ENCODE assay signal across 18 cellular contexts in the genomic region with DNA sequence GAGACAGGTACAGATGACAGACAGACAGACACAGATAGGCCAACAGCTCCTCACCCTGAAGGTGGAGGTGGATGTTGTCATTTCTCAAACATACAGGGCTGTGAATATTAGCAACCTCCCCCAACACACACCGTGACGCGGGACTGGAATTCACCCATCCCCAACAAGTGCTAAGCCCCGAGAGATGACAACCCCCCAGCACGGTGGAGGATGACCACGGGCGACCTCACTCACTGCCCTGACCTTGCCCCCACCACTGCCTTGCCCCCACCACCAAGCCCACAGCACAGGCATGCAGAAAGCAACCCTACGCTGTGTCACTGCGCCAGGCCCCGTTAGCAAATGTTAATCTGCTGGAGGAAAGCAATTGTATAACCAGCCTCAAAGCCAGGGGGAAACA. TPM values are rescaled to one million over a fixed set of nuclear protein-coding genes. Genes with fewer than 3 reads are reported as not detected.
DNase-seq lines count a peak whose midpoint lies in the region; ATAC-seq and TF ChIP-seq lines count a peak whose summit lies in the region.
"Had no signal": no experiment of that assay in that cellular context is flagged by ENCODE, and none has a peak within 500 bp of the region (broad histone marks: within the 10 kb centered on the region; RNA-seq: fewer than 3 reads in every experiment).

No MANE protein-coding gene starts in this region.

- H4K91ac ChIP-seq in neuronal stem cell (ENCODE audit: low read depth, low read length, poor library complexity) = no peak overlapping the region

- no peak for TF ChIP-seq CTCF in RWPE1 (conservative IDR thresholded peaks at IDR 0.05; ENCODE audit: low read depth)
- no peak for TF ChIP-seq CTCF in upper lobe of right lung (IDR thresholded peaks at IDR 0.05)

- intact Hi-C loops in upper lobe of right lung (cut with DNase I) = no loop called here

- TF ChIP-seq POLR2A in GM18505 (IDR thresholded peaks at IDR 0.05; ENCODE audit: borderline replicate concordance, extremely low read depth, insufficient read depth, insufficient read length) = no peak

- peaks cover 9% of the 10 kb centered on the region for H3K79me1 ChIP-seq in neuronal stem cell (ENCODE audit: low read depth, low read length)

- peaks cover 0 to 5% of the 10 kb centered on the region in 2 donors for H3K36me3 ChIP-seq in neuronal stem cell (replicated peaks in 1 of 2; ENCODE audit: control insufficient read depth in 2 of 2, insufficient read depth in 2 of 2, low read length in 2 of 2)
- no peaks in the 10 kb centered on the region for H3K36me3 ChIP-seq in upper lobe of right lung
- H3K36me3 ChIP-seq: BE2C had no signal

- H3K9me3 ChIP-seq in neuronal stem cell (replicated peaks in 1 of 2; ENCODE audit: control insufficient read depth in 2 of 2, insufficient read depth in 1 of 2, low read depth in 1 of 2, low read length in 2 of 2) (peaks cover 0 to 9% of the 10 kb centered on the region in 2 donors), upper lobe of right lung (no peaks in the 10 kb centered on the region)
- H3K9me3 ChIP-seq: A549, BE2C had no signal

- WGBS in neuronal stem cell (ENCODE audit: extremely low coverage in 2 of 2, insufficient read length in 2 of 2, insufficient replicate concordance in 1 of 2), 2 donors = no CpG with 5 or more reads among the region's 10 CpGs

- H3K4me3 ChIP-seq in neuronal stem cell (ENCODE audit: low read length in 2 of 2) (no peak overlapping the region), upper lobe of right lung (no peak overlapping the region)
- H3K4me3 ChIP-seq: A549 had no signal

- no peak overlapping the region for H4K8ac ChIP-seq in neuronal stem cell (ENCODE audit: low read depth, low read length)

- H2AFZ ChIP-seq in neuronal stem cell (ENCODE audit: low read length) = no peak overlapping the region

- no peak for DNase-seq in RWPE1 (ENCODE audit: low spot score)
- DNase-seq in epithelial cell of prostate (ENCODE audit: low read depth, low spot score) = no peak
- no peak for DNase-seq in neuronal stem cell (ENCODE audit: low spot score)
- peak; percentile 58 for DNase-seq in upper lobe of right lung
- DNase-seq in NCI-H2171 (lab: John Stamatoyannopoulos, UW) = no peak
- no peak for DNase-seq in retina
- DNase-seq: BE2C; CD4-positive, alpha-beta memory T cell; COR-L47; DMS153; DMS79 treated with DMSO at 0.1 percent for 48 hours; EL had no signal

- no peak overlapping the region for H3K9ac ChIP-seq in neuronal stem cell (ENCODE audit: low read depth, low read length, poor library complexity)

- no peak overlapping the region for H2BK12ac ChIP-seq in neuronal stem cell (ENCODE audit: low read length)

- no peak overlapping the region for H2BK120ac ChIP-seq in neuronal stem cell (ENCODE audit: low read depth, low read length)

- peak overlapping the region; percentile 91 for H2BK15ac ChIP-seq in neuronal stem cell (ENCODE audit: low read length)

- no peak overlapping the region for H3K23ac ChIP-seq in neuronal stem cell (ENCODE audit: low read depth, low read length, poor library complexity)

- H3K27me3 ChIP-seq in neuronal stem cell (ENCODE audit: control insufficient read depth in 3 of 3, insufficient read depth in 3 of 3, low read depth in 1 of 3, low read length in 3 of 3) (peaks cover 0 to 6% (median 0%) of the 10 kb centered on the region in 3 experiments), upper lobe of right lung (no peaks in the 10 kb centered on the region)
- H3K27me3 ChIP-seq: BE2C had no signal

- CTCF ChIA-PET in RWPE1 (lab: Yijun Ruan, JAX) = interaction anchor here (0.5 to 1.0 kb wide), 2 partner anchors 12 to 19 kb away, joined by 3 to 4 read pairs; no protein-coding TSS in a partner anchor

- no peak overlapping the region for H3K4me2 ChIP-seq in neuronal stem cell (ENCODE audit: insufficient read depth, low read length, poor library complexity, severe bottlenecking)
- H3K4me2 ChIP-seq: A549 had no signal

- no peak overlapping the region for H2BK5ac ChIP-seq in neuronal stem cell (ENCODE audit: low read length)

- no peak overlapping the region for H2AK5ac ChIP-seq in neuronal stem cell (ENCODE audit: low read depth, low read length)

- POLR2A ChIA-PET in RWPE1 (lab: Yijun Ruan, JAX; ENCODE audit: low non-redundant PET) = no interaction called here

- no peak overlapping the region for H3K4ac ChIP-seq in neuronal stem cell (ENCODE audit: low read length)

- peaks cover 0 to 11% of the 10 kb centered on the region in 2 donors for H3K4me1 ChIP-seq in neuronal stem cell (ENCODE audit: control insufficient read depth in 2 of 2, insufficient read depth in 1 of 2, low read depth in 1 of 2, low read length in 2 of 2)
- H3K4me1 ChIP-seq in upper lobe of right lung = no peaks in the 10 kb centered on the region
- H3K4me1 ChIP-seq: BE2C had no signal

- H3K27ac ChIP-seq in RWPE1 (peak overlapping the region; percentile 100), epithelial cell of prostate (peak overlapping the region; percentile 29), neuronal stem cell (replicated peaks; ENCODE audit: low read length) (no peak overlapping the region), upper lobe of right lung (no peak overlapping the region)
- H3K27ac ChIP-seq: A549, C4-2B had no signal

- no peak for ATAC-seq in upper lobe of right lung
- ATAC-seq in GM18505 (IDR thresholded peaks at IDR 0.05; ENCODE audit: unreplicated experiment) = no peak
- ATAC-seq: A549, HCT116 had no signal

- H3K14ac ChIP-seq in neuronal stem cell (ENCODE audit: low read length) = peak overlapping the region; percentile 38

- peak overlapping the region; percentile 48 for H3K18ac ChIP-seq in neuronal stem cell (ENCODE audit: low read length)

RNA-seq across cellular contexts. Expression of a gene that starts 4.9 kb away (rescaled TPM):
- 0.07 TPM for polyA plus RNA-seq in neuronal stem cell (2013, experiment 1 of 2)
- polyA plus RNA-seq in neuronal stem cell (2013, experiment 2 of 2) = 0.03 TPM
- 5.9 TPM for total RNA-seq in upper lobe of right lung
- total RNA-seq: CD4-positive, alpha-beta memory T cell had no signal
- polyA plus RNA-seq: CD4-positive, alpha-beta memory T cell; IgD-negative memory B cell had no signal

RNA-seq across cellular contexts. Expression of a gene that starts 16.7 kb away (rescaled TPM):
- polyA plus RNA-seq in neuronal stem cell (2013, experiment 1 of 2) = not detected
- 0.03 TPM for polyA plus RNA-seq in neuronal stem cell (2013, experiment 2 of 2)
- total RNA-seq in upper lobe of right lung = not detected
- total RNA-seq: CD4-positive, alpha-beta memory T cell had no signal
- polyA plus RNA-seq: AG04450; CD4-positive, alpha-beta memory T cell; IgD-negative memory B cell had no signal

RNA-seq across cellular contexts. Expression of a gene that starts 42.6 kb away (rescaled TPM):
- polyA plus RNA-seq in neuronal stem cell (2013, experiment 1 of 2) = not detected
- not detected for polyA plus RNA-seq in neuronal stem cell (2013, experiment 2 of 2)
- total RNA-seq in upper lobe of right lung = not detected
- total RNA-seq: CD4-positive, alpha-beta memory T cell had no signal
- polyA plus RNA-seq: AG04450; CD4-positive, alpha-beta memory T cell; IgD-negative memory B cell had no signal

RNA-seq across cellular contexts. Expression of a gene that starts 57.5 kb away (rescaled TPM):
- polyA plus RNA-seq in neuronal stem cell (2013, experiment 1 of 2) = not detected
- not detected for polyA plus RNA-seq in neuronal stem cell (2013, experiment 2 of 2)
- total RNA-seq in upper lobe of right lung = not detected
- total RNA-seq: CD4-positive, alpha-beta memory T cell had no signal
- polyA plus RNA-seq: A549; AG04450; CD4-positive, alpha-beta memory T cell; IgD-negative memory B cell had no signal

RNA-seq across cellular contexts. Expression of a gene that starts 59.4 kb away (rescaled TPM):
- 353 TPM for polyA plus RNA-seq in neuronal stem cell (2013, experiment 1 of 2)
- 340 TPM for polyA plus RNA-seq in neuronal stem cell (2013, experiment 2 of 2)
- total RNA-seq in upper lobe of right lung = 974 TPM

Comparison
In these comparisons a context has a peak if more than half of its experiments do, and no peak if none do; other contexts are left out.
1. H3K27ac ChIP-seq: peak in RWPE1 (single experiment) and epithelial cell of prostate (single experiment); none in neuronal stem cell (single experiment) and upper lobe of right lung (single experiment).